1 cellular context compared by ENCODE assay signal in genomic region chr19:7995756-7996155, GRCh38.
TF ChIP-seq lines count a peak whose summit lies in the region.

No MANE protein-coding gene starts in this region.

TF ChIP-seq in GM12878, 131 proteins besides CTCF, POLR2A, EP300 and RAD21:
- TF ChIP-seq ATF3 (IDR thresholded peaks at IDR 0.05; ENCODE audit: borderline replicate concordance, extremely low read depth, low read depth, low read length), result no peak
- TF ChIP-seq MLLT1 (IDR thresholded peaks at IDR 0.05), result no peak
- no peak for TF ChIP-seq USF2 (IDR thresholded peaks at IDR 0.05; ENCODE audit: borderline replicate concordance, low read depth, low read length)
- TF ChIP-seq CHD2 (IDR thresholded peaks at IDR 0.05; ENCODE audit: borderline replicate concordance, low read depth, low read length), result no peak
- no peak for TF ChIP-seq PML (IDR thresholded peaks at IDR 0.05; ENCODE audit: low read length)
